15 cellular contexts compared by ENCODE assay signal in the genomic region with DNA sequence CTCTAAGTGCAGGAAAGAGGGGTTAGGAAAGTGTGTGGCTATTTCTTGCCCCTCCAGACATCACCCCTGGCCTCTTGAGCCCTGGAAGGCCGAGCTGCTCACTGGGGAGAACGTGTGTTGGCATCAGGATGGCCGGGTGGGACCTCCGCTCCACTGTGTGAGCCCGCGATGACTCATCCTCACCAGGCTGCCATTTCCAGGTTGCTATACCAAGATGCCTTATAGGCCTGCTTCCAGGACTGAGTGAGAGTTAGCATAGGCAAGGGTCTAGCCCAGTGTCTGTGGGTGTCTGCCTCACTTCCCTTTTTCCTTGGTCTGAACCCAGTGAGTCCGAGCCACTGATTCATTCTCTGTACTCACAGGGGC.
A peak's percentile ranks its signal among the peaks of the same experiment; 100 is the strongest.
DNase-seq lines count a peak whose midpoint lies in the region; ATAC-seq, FAIRE-seq and TF ChIP-seq lines count a peak whose summit lies in the region.
"Had no signal": no experiment of that assay in that cellular context is flagged by ENCODE, and none has a peak within 500 bp of the region (broad histone marks: within the 10 kb centered on the region; RNA-seq: fewer than 3 reads in every experiment).

No MANE protein-coding gene starts in this region.

- RAD21 ChIA-PET in GM12878 (lab: Charles Lee; ENCODE audit: unreplicated experiment): no interaction called here

- 45% methylated on average over 7 of the region's 7 CpGs for WGBS in GM12878 (ENCODE audit: insufficient coverage, insufficient replicate concordance, low lambda C conversion rate, missing lambda C conversion rate)
- WGBS in smooth muscle cell (ENCODE audit: low lambda C conversion rate): 62% methylated on average over 7 of the region's 7 CpGs

- no peak for TF ChIP-seq POLR2A in GM12878 (IDR thresholded peaks at IDR 0.05; ENCODE audit: low read depth, low read length)

- H3K4me1 ChIP-seq in GM12878 (ENCODE audit: control insufficient read depth, insufficient read depth, low read length) (no peaks in the 10 kb centered on the region), mucosa of descending colon (ENCODE audit: low read depth) (no peaks in the 10 kb centered on the region), smooth muscle cell (ENCODE audit: low read depth) (peaks cover 9% of the 10 kb centered on the region)

- in situ Hi-C loops in GM12878 (cut with MboI): no loop called here

- ATAC-seq in GM12878 (peak; percentile 87), mucosa of descending colon (peak; percentile 27), GM18861 (IDR thresholded peaks at IDR 0.05; ENCODE audit: unreplicated experiment) (no peak)
- ATAC-seq in activated CD8-positive, alpha-beta T cell treated with anti-CD3 and anti-CD28 coated beads, Interleukin-2, amount 10 ng/mL, durations not matched to agents 7 days and 5 days: no peak

- no peak overlapping the region for H2AFZ ChIP-seq in GM12878 (ENCODE audit: control insufficient read depth, low read depth, low read length)
- H2AFZ ChIP-seq in smooth muscle cell (ENCODE audit: low read depth): no peak overlapping the region

- intact Hi-C loops in CD14-positive monocyte (cut with micrococcal nuclease): no loop called here
- intact Hi-C loops in GM12878 (cut with micrococcal nuclease; ENCODE audit: unreplicated experiment): no loop called here
- intact Hi-C loops in mucosa of descending colon (cut with DNase I, micrococcal nuclease): no loop called here

- H3K36me3 Mint-ChIP-seq in CD14-positive monocyte: peaks cover 0 to 6% of the 10 kb centered on the region in 2 donors
- no peaks in the 10 kb centered on the region for H3K36me3 Mint-ChIP-seq in activated CD8-positive, alpha-beta T cell treated with anti-CD3 and anti-CD28 coated beads, Interleukin-2, amount 10 ng/mL, durations not matched to agents 7 days and 5 days (ENCODE audit: low read depth)

- no peak for TF ChIP-seq RAD21 in GM12878 (IDR thresholded peaks at IDR 0.05; ENCODE audit: insufficient read depth, low read depth, low read length)

- H3K4me3 ChIP-seq in GM12878 (no peak overlapping the region), mucosa of descending colon (no peak overlapping the region), smooth muscle cell (no peak overlapping the region)
- H3K4me3 ChIP-seq: adrenal gland, heart left ventricle, lung had no signal

- no TSS peak for BruUV-seq in GM12878 (replicated peaks; lab: Mats Ljungman, UMichigan)

- peaks cover 16% of the 10 kb centered on the region for H3K4me1 Mint-ChIP-seq in CD14-positive monocyte
- H3K4me1 Mint-ChIP-seq in activated CD8-positive, alpha-beta T cell treated with anti-CD3 and anti-CD28 coated beads, Interleukin-2, amount 10 ng/mL, durations not matched to agents 7 days and 5 days (ENCODE audit: low read depth): peaks cover 5% of the 10 kb centered on the region

- CTCF ChIA-PET in GM12878 (lab: Yijun Ruan, JAX): interaction anchor here (1.2 kb wide), 1 partner anchor 10 kb away, joined by 3 read pairs; no protein-coding TSS in a partner anchor
- CTCF ChIA-PET in activated CD8-positive, alpha-beta T cell treated with anti-CD3 and anti-CD28 coated beads, Interleukin-2, amount 10 ng/mL, durations not matched to agents 7 days and 5 days (lab: Charles Lee): no interaction called here

- H3K9ac ChIP-seq in GM12878 (ENCODE audit: control insufficient read depth, insufficient read depth, low read length) (no peak overlapping the region), smooth muscle cell (ENCODE audit: low read depth) (no peak overlapping the region)

- no peak overlapping the region for H3K4me3 Mint-ChIP-seq in CD14-positive monocyte
- H3K4me3 Mint-ChIP-seq in activated CD8-positive, alpha-beta T cell treated with anti-CD3 and anti-CD28 coated beads, Interleukin-2, amount 10 ng/mL, durations not matched to agents 7 days and 5 days: no peak overlapping the region

- H4K20me1 ChIP-seq in GM12878 (ENCODE audit: control insufficient read depth, insufficient read depth) (no peaks in the 10 kb centered on the region), smooth muscle cell (ENCODE audit: low read depth) (no peaks in the 10 kb centered on the region)

- H3F3A ChIP-seq in smooth muscle cell (ENCODE audit: low read depth): no peaks in the 10 kb centered on the region

- FAIRE-seq in GM12878 (lab: Jason Lieb, UNC): no peak

- H3K9me3 ChIP-seq in GM12878 (replicated peaks; ENCODE audit: control insufficient read depth, insufficient read depth, low read length) (no peaks in the 10 kb centered on the region), mucosa of descending colon (no peaks in the 10 kb centered on the region), smooth muscle cell (replicated peaks; ENCODE audit: low read depth) (no peaks in the 10 kb centered on the region)
- H3K9me3 ChIP-seq: adrenal gland, heart left ventricle had no signal

- no peaks in the 10 kb centered on the region for H3K79me2 ChIP-seq in GM12878 (ENCODE audit: control insufficient read depth, insufficient read depth, low read length)
- no peaks in the 10 kb centered on the region for H3K79me2 ChIP-seq in smooth muscle cell (ENCODE audit: low read depth)

- H3K27me3 ChIP-seq in GM12878 (replicated peaks in 1 of 2; ENCODE audit: control insufficient read depth in 2 of 2, insufficient read depth in 2 of 2, low read length in 1 of 2): no peaks in the 10 kb centered on the region
- no peaks in the 10 kb centered on the region for H3K27me3 ChIP-seq in smooth muscle cell (ENCODE audit: low read depth)
- H3K27me3 ChIP-seq: adrenal gland, heart left ventricle had no signal

- TF ChIP-seq CTCF in CD14-positive monocyte (IDR thresholded peaks at IDR 0.05) (no peak), GM12878 (IDR thresholded peaks at IDR 0.05 in 2 of 3, conservative IDR thresholded peaks at IDR 0.05 in 1 of 3; ENCODE audit: control insufficient read depth in 2 of 3, extremely low read depth in 1 of 3, insufficient read depth in 1 of 3, low read depth in 3 of 3, low read length in 3 of 3) (no peak), mucosa of descending colon (IDR thresholded peaks at IDR 0.05) (no peak), smooth muscle cell (IDR thresholded peaks at IDR 0.05; ENCODE audit: borderline replicate concordance, insufficient read depth, poor library complexity, severe bottlenecking) (no peak)

- peaks cover 12 to 14% (median 13%) of the 10 kb centered on the region in 3 donors for H3K27me3 Mint-ChIP-seq in CD14-positive monocyte (ENCODE audit: low read depth in 3 of 3)
- peaks cover 13% of the 10 kb centered on the region for H3K27me3 Mint-ChIP-seq in activated CD8-positive, alpha-beta T cell treated with anti-CD3 and anti-CD28 coated beads, Interleukin-2, amount 10 ng/mL, durations not matched to agents 7 days and 5 days (ENCODE audit: low read depth)

- peak; percentile 74 for DNase-seq in CD14-positive monocyte (ENCODE audit: low spot score)
- DNase-seq in LHCN-M2 (ENCODE audit: low read depth): peak; percentile 63
- no peak for DNase-seq in GM12878 (ENCODE audit: low read depth, low spot score)
- DNase-seq in mucosa of descending colon: peak in 2 of 3 donors; percentile 20 to 48
- DNase-seq in AML-193 (lab: John Stamatoyannopoulos, UW): no peak
- DNase-seq in activated CD8-positive, alpha-beta T cell treated with anti-CD3 and anti-CD28 coated beads, Interleukin-2, amount 10 ng/mL, durations not matched to agents 7 days and 5 days: no peak
- DNase-seq in smooth muscle cell (lab: John Stamatoyannopoulos, UW; ENCODE audit: unreplicated experiment): no peak
- DNase-seq: effector CD8-positive, alpha-beta T cell; heart left ventricle; NCI-H226; stimulated activated CD4-positive, alpha-beta T cell treated with anti-CD3 and anti-CD28 coated beads, Interleukin-1b, Interleukin-23, amount 100 ng/mL, for 48 hours; stimulated activated naive CD4-positive, alpha-beta T cell treated with Interleukin-2 at 50 U/mL for 16 hours had no signal

- TF ChIP-seq EP300 in GM12878 (IDR thresholded peaks at IDR 0.05; ENCODE audit: borderline replicate concordance in 1 of 2, control insufficient read depth in 1 of 2, low read depth in 2 of 2, low read length in 2 of 2): no peak

- H3K27ac Mint-ChIP-seq in CD14-positive monocyte: peak overlapping the region in 3 of 7 donors; percentile 49 to 91 (median 57)
- no peak overlapping the region for H3K27ac Mint-ChIP-seq in activated CD8-positive, alpha-beta T cell treated with anti-CD3 and anti-CD28 coated beads, Interleukin-2, amount 10 ng/mL, durations not matched to agents 7 days and 5 days

- no peak overlapping the region for H3K27ac ChIP-seq in GM12878 (ENCODE audit: control insufficient read depth, insufficient read depth)
- H3K27ac ChIP-seq in smooth muscle cell (ENCODE audit: low read depth): no peak overlapping the region
- H3K27ac ChIP-seq: adrenal gland, heart left ventricle had no signal

- H3K36me3 ChIP-seq in GM12878 (ENCODE audit: control insufficient read depth in 2 of 2, insufficient read depth in 2 of 2, low read length in 1 of 2) (no peaks in the 10 kb centered on the region), mucosa of descending colon (ENCODE audit: low read depth) (no peaks in the 10 kb centered on the region), smooth muscle cell (ENCODE audit: low read depth) (no peaks in the 10 kb centered on the region)
- H3K36me3 ChIP-seq: adrenal gland, heart left ventricle had no signal

- peaks cover 0 to 10% (median 6%) of the 10 kb centered on the region in 7 donors for H3K9me3 Mint-ChIP-seq in CD14-positive monocyte
- no peaks in the 10 kb centered on the region for H3K9me3 Mint-ChIP-seq in activated CD8-positive, alpha-beta T cell treated with anti-CD3 and anti-CD28 coated beads, Interleukin-2, amount 10 ng/mL, durations not matched to agents 7 days and 5 days (ENCODE audit: insufficient read depth)

- SMC1A ChIA-PET in GM12878 (lab: Charles Lee; ENCODE audit: uncharacterized antibody, unreplicated experiment): no interaction called here

- H3K4me2 ChIP-seq in GM12878 (ENCODE audit: control insufficient read depth, insufficient read depth): no peak overlapping the region
- H3K4me2 ChIP-seq in smooth muscle cell: no peak overlapping the region

- POLR2A ChIA-PET in GM12878 (lab: Charles Lee): no interaction called here
- POLR2A ChIA-PET in activated CD8-positive, alpha-beta T cell treated with anti-CD3 and anti-CD28 coated beads, Interleukin-2, amount 10 ng/mL, durations not matched to agents 7 days and 5 days (lab: Charles Lee): no interaction called here

Comparison
In these comparisons a context has a peak if more than half of its experiments do, and no peak if none do; other contexts are left out.
1. DNase-seq: peak in CD14-positive monocyte (single experiment), LHCN-M2 (single experiment) and mucosa of descending colon (2 of 3); none in GM12878 (single experiment), AML-193 (0 of 2), activated CD8-positive, alpha-beta T cell treated with anti-CD3 and anti-CD28 coated beads, Interleukin-2, amount 10 ng/mL, durations not matched to agents 7 days and 5 days (single experiment) and smooth muscle cell (single experiment).
2. ATAC-seq: peak in GM12878 (single experiment) and mucosa of descending colon (single experiment); none in activated CD8-positive, alpha-beta T cell treated with anti-CD3 and anti-CD28 coated beads, Interleukin-2, amount 10 ng/mL, durations not matched to agents 7 days and 5 days (single experiment) and GM18861 (single experiment).